ENCODE assay signal across 8 cellular contexts in genomic region chr15:69976366-69976994, GRCh38.
DNase-seq lines count a peak whose midpoint lies in the region; ATAC-seq and TF ChIP-seq lines count a peak whose summit lies in the region.

No MANE protein-coding gene starts in this region.

- H3K27me3 Mint-ChIP-seq in activated T-helper 17 cell treated with anti-CD3 and anti-CD28 coated beads, Interleukin-2, amount 50 U/mL, for 72 hours: peaks cover 39% of the 10 kb centered on the region

- peak; percentile 79 for ATAC-seq in activated T-helper 17 cell treated with anti-CD3 and anti-CD28 coated beads, Interleukin-2, amount 50 U/mL, for 72 hours (replicated peaks)
- ATAC-seq in left colon (peak; percentile 52), GM21529 (IDR thresholded peaks at IDR 0.05; ENCODE audit: unreplicated experiment) (no peak)
- peak; percentile 60 for ATAC-seq in stimulated activated naive CD8-positive, alpha-beta T cell treated with anti-CD3 and anti-CD28 coated beads, Interleukin-15, Interleukin-2, amounts not matched to agents 100 U/mL and 50 U/mL, for 24 hours

- TF ChIP-seq CTCF in coronary artery (IDR thresholded peaks at IDR 0.05): no peak

- H3K27ac Mint-ChIP-seq in activated T-helper 17 cell treated with anti-CD3 and anti-CD28 coated beads, Interleukin-2, amount 50 U/mL, for 72 hours: no peak overlapping the region

- H3K4me3 ChIP-seq in coronary artery: no peak overlapping the region

- intact Hi-C loops in left colon (cut with DNase I, micrococcal nuclease): no loop called here

- H3K4me1 Mint-ChIP-seq in activated T-helper 17 cell treated with anti-CD3 and anti-CD28 coated beads, Interleukin-2, amount 50 U/mL, for 72 hours: no peaks in the 10 kb centered on the region

- no peak overlapping the region for H3K4me3 Mint-ChIP-seq in activated T-helper 17 cell treated with anti-CD3 and anti-CD28 coated beads, Interleukin-2, amount 50 U/mL, for 72 hours

- H3K36me3 Mint-ChIP-seq in activated T-helper 17 cell treated with anti-CD3 and anti-CD28 coated beads, Interleukin-2, amount 50 U/mL, for 72 hours (ENCODE audit: low read depth): no peaks in the 10 kb centered on the region

- peak; percentile 11 for DNase-seq in CMK (ENCODE audit: low read depth)
- peak; percentile 71 for DNase-seq in NAMALWA (ENCODE audit: low spot score)
- peak in 1 of 2 donors; percentile 53 for DNase-seq in left colon
- peak; percentile 55 for DNase-seq in stimulated activated naive CD8-positive, alpha-beta T cell treated with anti-CD3 and anti-CD28 coated beads, Interleukin-15, Interleukin-2, amounts not matched to agents 100 U/mL and 50 U/mL, for 24 hours
- DNase-seq in coronary artery (ENCODE audit: low spot score): no peak
- no peak for DNase-seq in hypothalamus (lab: John Stamatoyannopoulos, UW)

- H3K27ac ChIP-seq in coronary artery: no peak overlapping the region

- H3K9me3 Mint-ChIP-seq in activated T-helper 17 cell treated with anti-CD3 and anti-CD28 coated beads, Interleukin-2, amount 50 U/mL, for 72 hours: no peaks in the 10 kb centered on the region

Comparison
In these comparisons a context has a peak if more than half of its experiments do, and no peak if none do; other contexts are left out.
1. DNase-seq: peak in CMK (single experiment), NAMALWA (single experiment) and stimulated activated naive CD8-positive, alpha-beta T cell treated with anti-CD3 and anti-CD28 coated beads, Interleukin-15, Interleukin-2, amounts not matched to agents 100 U/mL and 50 U/mL, for 24 hours (single experiment); none in coronary artery (single experiment) and hypothalamus (0 of 51).